Comparison of ENCODE assay signal across 23 cellular contexts in the genomic region with DNA sequence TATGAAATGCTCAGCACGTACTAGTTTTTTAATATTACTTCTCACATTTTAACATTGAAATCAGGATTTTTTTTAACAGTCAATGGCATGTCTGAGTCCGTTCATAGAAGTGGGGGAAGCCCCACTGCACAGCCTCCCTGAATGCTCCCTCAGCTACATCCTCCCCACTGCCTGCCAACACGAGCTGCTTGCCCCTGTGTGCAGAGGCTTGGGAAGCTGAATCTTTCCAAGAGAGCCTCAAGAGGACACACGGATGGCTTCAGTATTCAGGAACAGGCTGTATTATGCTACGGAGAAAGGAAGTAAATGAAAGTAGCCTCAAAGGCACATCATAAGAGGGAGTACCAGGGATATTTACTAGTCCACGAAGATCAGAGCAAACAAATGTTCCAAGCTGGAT.
"Had no signal": no experiment of that assay in that cellular context is flagged by ENCODE, and none has a peak within 500 bp of the region (broad histone marks: within the 10 kb centered on the region; RNA-seq: fewer than 3 reads in every experiment).

No MANE protein-coding gene starts in this region.

- H3K4me1 ChIP-seq: Peyer's patch had no signal

- DNase-seq: activated B cell treated with CpG ODN at 0.5 μM for 24 hours; activated CD4-positive, alpha-beta memory T cell treated with anti-CD3 and anti-CD28 coated beads for 36 hours; activated CD4-positive, alpha-beta T cell treated with anti-CD3 and anti-CD28 coated beads for 1 hour; activated CD4-positive, alpha-beta T cell treated with anti-CD3 and anti-CD28 coated beads, Interleukin-2, amount 10 ng/mL, durations not matched to agents 24 days and 14 days; activated CD8-positive, alpha-beta memory T cell treated with anti-CD3 and anti-CD28 coated beads for 24 hours; activated gamma-delta T cell; activated naive CD4-positive, alpha-beta T cell treated with anti-CD3 and anti-CD28 coated beads for 36 hours; activated T-cell treated with anti-CD3 and anti-CD28 coated beads, Interleukin-2, amount 50 U/mL, for 48 hours; brain microvascular endothelial cell; NCI-H1092; NCI-H1417; NCI-H1694; NCI-H2029 treated with DMSO at 0.1 percent for 48 hours; NCI-H345; NCI-H510A; NCI-H526 treated with DMSO at 0.1 percent for 48 hours; Peyer's patch; SIG-M5; T-helper 17 cell; T1000 had no signal

- ATAC-seq: activated T-helper 17 cell treated with anti-CD3 and anti-CD28 coated beads, Interleukin-2, amount 50 U/mL, for 72 hours; T-helper 17 cell had no signal

- H3K36me3 ChIP-seq: brain microvascular endothelial cell, Peyer's patch had no signal

- H3K4me3 ChIP-seq: Peyer's patch had no signal

- H3K9ac ChIP-seq: KMS-11 had no signal

- H3K4me2 ChIP-seq: KMS-11 had no signal

- H3K27ac ChIP-seq: brain microvascular endothelial cell, KMS-11, Peyer's patch, RWPE1 had no signal

- H3K9me3 ChIP-seq: Peyer's patch had no signal

- H3K27me3 ChIP-seq: brain microvascular endothelial cell, Peyer's patch had no signal
